ENCODE assay signal across 17 cellular contexts in the genomic region with DNA sequence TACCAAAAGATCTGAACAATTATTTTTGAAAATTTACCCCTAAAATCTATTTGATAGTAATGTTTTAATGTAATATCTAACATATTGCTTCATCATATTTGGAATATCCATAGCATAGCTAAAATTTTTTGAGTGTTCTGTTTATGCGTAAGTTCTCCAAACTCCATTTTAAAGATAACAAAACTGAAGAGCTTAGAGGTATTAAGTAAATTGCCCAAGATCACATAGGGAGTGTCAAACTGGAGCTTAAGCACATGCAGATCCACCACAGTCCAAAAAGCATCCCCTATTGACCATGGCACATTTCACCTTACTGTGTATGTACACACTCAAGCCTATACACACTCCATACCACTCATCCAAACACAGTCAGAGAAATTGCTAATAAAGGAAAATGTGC.
"Had no signal": no experiment of that assay in that cellular context is flagged by ENCODE, and none has a peak within 500 bp of the region (broad histone marks: within the 10 kb centered on the region; RNA-seq: fewer than 3 reads in every experiment).

No MANE protein-coding gene starts in this region.

- H3K4me3 ChIP-seq: cardiac muscle cell, ovary, SK-N-MC, vagina had no signal

- H3K4me1 Mint-ChIP-seq: neural crest cell had no signal

- H3K27me3 ChIP-seq: ovary, vagina had no signal

- H3K27ac Mint-ChIP-seq: activated CD4-positive, alpha-beta memory T cell treated with anti-CD3 and anti-CD28 coated beads for 36 hours; activated naive CD8-positive, alpha-beta T cell treated with anti-CD3 and anti-CD28 coated beads, Interleukin-2, amount 10 ng/mL, durations not matched to agents 7 days and 5 days; activated T-cell treated with anti-CD3 and anti-CD28 coated beads, Interleukin-2, amount 50 U/mL, for 72 hours; T-cell had no signal

- H3K36me3 ChIP-seq: cardiac muscle cell, ovary, vagina had no signal

- H3K27ac ChIP-seq: cardiac muscle cell, ovary, SK-N-MC had no signal

- DNase-seq: activated CD4-positive, alpha-beta memory T cell treated with anti-CD3 and anti-CD28 coated beads for 36 hours; activated CD4-positive, alpha-beta T cell treated with anti-CD3 and anti-CD28 coated beads for 1 hour; activated naive CD8-positive, alpha-beta T cell treated with anti-CD3 and anti-CD28 coated beads, Interleukin-2, amount 10 ng/mL, durations not matched to agents 7 days and 5 days; activated T-cell treated with anti-CD3 and anti-CD28 coated beads, Interleukin-2, amount 50 U/mL, for 72 hours; left colon; ovary; retina; stimulated activated CD4-positive, alpha-beta T cell treated with anti-CD3 and anti-CD28 coated beads, Interleukin-2, amount 100 ng/mL, for 24 hours; stimulated activated naive CD4-positive, alpha-beta T cell; T-cell; T1000 had no signal

- H3K4me3 Mint-ChIP-seq: activated CD4-positive, alpha-beta memory T cell treated with anti-CD3 and anti-CD28 coated beads for 36 hours; activated naive CD8-positive, alpha-beta T cell treated with anti-CD3 and anti-CD28 coated beads, Interleukin-2, amount 10 ng/mL, durations not matched to agents 7 days and 5 days; activated T-cell treated with anti-CD3 and anti-CD28 coated beads, Interleukin-2, amount 50 U/mL, for 72 hours; neural crest cell; T-cell had no signal

- H3K9me3 ChIP-seq: ovary, vagina had no signal

- H3K27me3 Mint-ChIP-seq: activated CD4-positive, alpha-beta memory T cell treated with anti-CD3 and anti-CD28 coated beads for 36 hours; activated naive CD8-positive, alpha-beta T cell treated with anti-CD3 and anti-CD28 coated beads, Interleukin-2, amount 10 ng/mL, durations not matched to agents 7 days and 5 days; T-cell had no signal

- H3K9me3 Mint-ChIP-seq: activated CD4-positive, alpha-beta memory T cell treated with anti-CD3 and anti-CD28 coated beads for 36 hours; T-cell had no signal

- FAIRE-seq: astrocyte, colon had no signal

- ATAC-seq: activated T-cell treated with anti-CD3 and anti-CD28 coated beads, Interleukin-2, amount 50 U/mL, for 72 hours; left colon; T-cell had no signal

- H3K36me3 Mint-ChIP-seq: activated CD4-positive, alpha-beta memory T cell treated with anti-CD3 and anti-CD28 coated beads for 36 hours; T-cell had no signal
